8 cellular contexts compared by ENCODE assay signal in genomic region chr4:113355550-113356371, GRCh38.
A peak's percentile ranks its signal among the peaks of the same experiment; 100 is the strongest.
DNase-seq lines count a peak whose midpoint lies in the region; ATAC-seq and TF ChIP-seq lines count a peak whose summit lies in the region.

No MANE protein-coding gene starts in this region.

- POLR2A ChIA-PET in activated CD4-positive, alpha-beta T cell treated with anti-CD3 and anti-CD28 coated beads for 36 hours (lab: Charles Lee), result interaction anchor here (0.7 to 1.1 kb wide), 3 partner anchors 40 to 412 kb away, joined by 3 read pairs; no protein-coding TSS in a partner anchor

- TF ChIP-seq CTCF in dorsolateral prefrontal cortex (IDR thresholded peaks at IDR 0.05 in 54 of 56, conservative IDR thresholded peaks at IDR 0.05 in 2 of 56; ENCODE audit: low read depth in 1 of 56, partially characterized antibody in 56 of 56), result no peak

- DNase-seq in GDM1 (lab: John Stamatoyannopoulos, UW) (peak; percentile 71), KBM-7 (peak; percentile 69), dorsolateral prefrontal cortex (peak in 2 of 10 donors; percentile 6 to 50), pons (ENCODE audit: low spot score) (peak; percentile 46), NCI-H82 (lab: John Stamatoyannopoulos, UW) (no peak), left colon (no peak)
- peak; percentile 88 for DNase-seq in activated CD4-positive, alpha-beta T cell treated with anti-CD3 and anti-CD28 coated beads for 36 hours

- peak overlapping the region; percentile 94 for H3K27ac Mint-ChIP-seq in activated CD4-positive, alpha-beta T cell treated with anti-CD3 and anti-CD28 coated beads for 36 hours

- H3K27me3 Mint-ChIP-seq in activated CD4-positive, alpha-beta T cell treated with anti-CD3 and anti-CD28 coated beads for 36 hours, result peaks cover 42% of the 10 kb centered on the region

- H3K4me3 Mint-ChIP-seq in activated CD4-positive, alpha-beta T cell treated with anti-CD3 and anti-CD28 coated beads for 36 hours, result peak overlapping the region; percentile 47

- CTCF ChIA-PET in activated CD4-positive, alpha-beta T cell treated with anti-CD3 and anti-CD28 coated beads for 36 hours (lab: Charles Lee), result interaction anchor here (0.7 to 1.7 kb wide), 7 partner anchors 19 to 412 kb away, joined by 3 to 6 read pairs (median 4); no protein-coding TSS in a partner anchor

- in situ Hi-C loops in KBM-7 (cut with MboI; ENCODE audit: low pct_unique_long_range_greater_than_20kb, low sequenced_read_pairs), result no loop called here

- H3K36me3 Mint-ChIP-seq in activated CD4-positive, alpha-beta T cell treated with anti-CD3 and anti-CD28 coated beads for 36 hours (ENCODE audit: low read depth), result peaks cover 20% of the 10 kb centered on the region

- ATAC-seq in GM21717 (IDR thresholded peaks at IDR 0.05; ENCODE audit: unreplicated experiment) (peak; percentile 99), left colon (no peak)
- ATAC-seq in activated CD4-positive, alpha-beta T cell treated with anti-CD3 and anti-CD28 coated beads for 36 hours, result peak; percentile 95

- no peaks in the 10 kb centered on the region for H3K27me3 ChIP-seq in dorsolateral prefrontal cortex

- peak overlapping the region in 39 of 59 donors; percentile 3 to 67 (median 36) for H3K27ac ChIP-seq in dorsolateral prefrontal cortex

- intact Hi-C loops in activated CD4-positive, alpha-beta T cell treated with anti-CD3 and anti-CD28 coated beads for 36 hours (cut with DNase I, micrococcal nuclease), result loop anchor here (1.0 to 10.0 kb wide), 13 partner anchors 29 to 512 kb away; no protein-coding TSS in a partner anchor
- intact Hi-C loops in dorsolateral prefrontal cortex (cut with DNase I) (no loop called here), left colon (cut with DNase I, micrococcal nuclease) (no loop called here)

- H3K4me1 Mint-ChIP-seq in activated CD4-positive, alpha-beta T cell treated with anti-CD3 and anti-CD28 coated beads for 36 hours, result peaks cover 43% of the 10 kb centered on the region

- H3K9me3 Mint-ChIP-seq in activated CD4-positive, alpha-beta T cell treated with anti-CD3 and anti-CD28 coated beads for 36 hours (ENCODE audit: low read depth), result peaks cover 19% of the 10 kb centered on the region

- peak overlapping the region in 8 of 59 donors; percentile 4 to 31 (median 18) for H3K4me3 ChIP-seq in dorsolateral prefrontal cortex

Comparison
In these comparisons a context has a peak if more than half of its experiments do, and no peak if none do; other contexts are left out.
1. DNase-seq: peak in GDM1 (single experiment), KBM-7 (single experiment), activated CD4-positive, alpha-beta T cell treated with anti-CD3 and anti-CD28 coated beads for 36 hours (single experiment) and pons (single experiment); none in NCI-H82 (single experiment) and left colon (0 of 2).
2. intact Hi-C loops: an anchor here in activated CD4-positive, alpha-beta T cell treated with anti-CD3 and anti-CD28 coated beads for 36 hours (1.0 to 10.0 kb wide); none called in dorsolateral prefrontal cortex and left colon.